Comparison of ENCODE assay signal across 28 cellular contexts in the genomic region with DNA sequence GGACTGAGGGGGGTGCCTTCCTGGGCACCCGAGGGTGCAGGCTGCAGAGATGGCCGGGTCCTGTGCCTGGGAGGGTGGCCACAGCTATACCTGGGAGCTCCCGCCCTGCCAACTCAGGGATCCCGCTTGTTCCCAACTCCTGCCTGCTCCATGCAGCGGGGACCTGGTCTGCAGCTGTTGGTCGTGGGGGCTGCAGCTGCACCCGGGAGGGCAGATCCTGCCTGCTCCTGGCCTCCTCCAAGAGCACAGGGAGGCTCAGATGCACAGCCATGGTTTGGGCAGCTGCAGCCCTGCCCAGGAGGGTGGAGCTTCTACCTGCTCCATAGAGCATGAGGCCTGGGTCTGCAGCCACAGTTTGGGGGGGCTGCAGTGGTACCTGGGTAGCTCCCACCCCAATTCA. TPM values are rescaled to one million over a fixed set of nuclear protein-coding genes. Genes with fewer than 3 reads are reported as not detected.
"Had no signal": no experiment of that assay in that cellular context is flagged by ENCODE, and none has a peak within 500 bp of the region (broad histone marks: within the 10 kb centered on the region; RNA-seq: fewer than 3 reads in every experiment).

No MANE protein-coding gene starts in this region.

- H3K4me3 ChIP-seq: ascending aorta, cardiac muscle cell, Peyer's patch, SJSA1 had no signal

- H3K9me3 Mint-ChIP-seq: activated CD8-positive, alpha-beta T cell treated with anti-CD3 and anti-CD28 coated beads for 36 hours; activated naive CD4-positive, alpha-beta T cell treated with anti-CD3 and anti-CD28 coated beads, Interleukin-2, amount 50 U/mL, for 24 hours; activated T-cell treated with anti-CD3 and anti-CD28 coated beads, Interleukin-2, amount 50 U/mL, for 72 hours; T-helper 1 cell treated with Interleukin-12 subunit alpha and Interleukin-12 subunit beta and Interleukin-4 antibody, amounts not matched to agents 30 μg/mL and 1 μg/mL, for 36 hours had no signal

- H3K27me3 ChIP-seq: ascending aorta, cardiac muscle cell, Peyer's patch, SJSA1 had no signal

- DNase-seq: activated CD4-positive, alpha-beta T cell treated with anti-CD3 and anti-CD28 coated beads for 36 hours; activated CD8-positive, alpha-beta T cell treated with anti-CD3 and anti-CD28 coated beads for 36 hours; activated gamma-delta T cell; activated naive CD4-positive, alpha-beta T cell treated with Interleukin-2 at 50 U/mL for 16 hours; activated T-cell treated with anti-CD3 and anti-CD28 coated beads, Interleukin-2, amount 50 U/mL, for 1 hour; activated T-cell treated with anti-CD3 and anti-CD28 coated beads, Interleukin-2, amount 50 U/mL, for 72 hours; MM.1S; MV-4-11; NCI-H1092; NCI-H1436 treated with DMSO at 0.1 percent for 48 hours; NCI-H1694 treated with DMSO at 0.1 percent for 48 hours; NCI-H2029; NCI-H345; NCI-H524 treated with DMSO at 0.1 percent for 48 hours; Peyer's patch; RPMI8226; SHP77 treated with DMSO at 0.1 percent for 48 hours; SK-N-SH had no signal

- H3K27ac ChIP-seq: ascending aorta, cardiac muscle cell, KMS-11, Peyer's patch, SJSA1 had no signal

- H3K27ac Mint-ChIP-seq: activated CD4-positive, alpha-beta T cell treated with anti-CD3 and anti-CD28 coated beads for 36 hours; activated CD8-positive, alpha-beta T cell treated with anti-CD3 and anti-CD28 coated beads for 36 hours; activated naive CD4-positive, alpha-beta T cell treated with anti-CD3 and anti-CD28 coated beads, Interleukin-2, amount 50 U/mL, for 24 hours; activated T-cell treated with anti-CD3 and anti-CD28 coated beads, Interleukin-2, amount 50 U/mL, for 72 hours; activated T-helper 2 cell treated with anti-CD3 and anti-CD28 coated beads, Interferon-gamma antibody, Interleukin-2, Interleukin-4, amounts not matched to agents 10 μg/mL and 5 μg/mL and 100 μg/mL, durations not matched to agents 14 hours and 24 hours and 36 hours; T-helper 1 cell treated with Interleukin-12 subunit alpha and Interleukin-12 subunit beta and Interleukin-4 antibody, amounts not matched to agents 30 μg/mL and 1 μg/mL, for 36 hours; T-helper 2 cell treated with Interferon-gamma antibody and Interleukin-4, amounts not matched to agents 5 μg/mL and 100 μg/mL, for 36 hours had no signal

- H3K4me1 ChIP-seq: ascending aorta, Peyer's patch, SJSA1 had no signal

- H3K27me3 Mint-ChIP-seq: activated CD4-positive, alpha-beta T cell treated with anti-CD3 and anti-CD28 coated beads for 36 hours; activated CD8-positive, alpha-beta T cell treated with anti-CD3 and anti-CD28 coated beads for 36 hours; activated naive CD4-positive, alpha-beta T cell treated with anti-CD3 and anti-CD28 coated beads, Interleukin-2, amount 50 U/mL, for 24 hours had no signal

- H3K4me1 Mint-ChIP-seq: activated CD4-positive, alpha-beta T cell treated with anti-CD3 and anti-CD28 coated beads for 36 hours; activated naive CD4-positive, alpha-beta T cell treated with anti-CD3 and anti-CD28 coated beads, Interleukin-2, amount 50 U/mL, for 24 hours had no signal

- H3K4me2 ChIP-seq: KMS-11, SK-N-SH had no signal

- H3K9me3 ChIP-seq: ascending aorta, Peyer's patch, SJSA1, SK-N-SH had no signal

- H3K4me3 Mint-ChIP-seq: activated CD4-positive, alpha-beta T cell treated with anti-CD3 and anti-CD28 coated beads for 36 hours; activated CD8-positive, alpha-beta T cell treated with anti-CD3 and anti-CD28 coated beads for 36 hours; activated naive CD4-positive, alpha-beta T cell treated with anti-CD3 and anti-CD28 coated beads, Interleukin-2, amount 50 U/mL, for 24 hours; activated T-cell treated with anti-CD3 and anti-CD28 coated beads, Interleukin-2, amount 50 U/mL, for 72 hours; T-helper 1 cell treated with Interleukin-12 subunit alpha and Interleukin-12 subunit beta and Interleukin-4 antibody, amounts not matched to agents 30 μg/mL and 1 μg/mL, for 36 hours; T-helper 2 cell treated with Interferon-gamma antibody and Interleukin-4, amounts not matched to agents 5 μg/mL and 100 μg/mL, for 36 hours had no signal

- H3K9ac ChIP-seq: KMS-11, SK-N-SH had no signal

- H3K36me3 ChIP-seq: ascending aorta, cardiac muscle cell, Peyer's patch, SJSA1 had no signal

- ATAC-seq: activated CD4-positive, alpha-beta T cell treated with anti-CD3 and anti-CD28 coated beads for 36 hours; activated CD4-positive, CD25-positive, alpha-beta regulatory T cell treated with anti-CD3 and anti-CD28 coated beads, Interleukin-2, amount 50 U/mL, for 24 hours; activated CD8-positive, alpha-beta T cell treated with anti-CD3 and anti-CD28 coated beads for 36 hours; activated T-cell treated with anti-CD3 and anti-CD28 coated beads, Interleukin-2, amount 50 U/mL, for 72 hours had no signal

- H3K36me3 Mint-ChIP-seq: activated naive CD4-positive, alpha-beta T cell treated with anti-CD3 and anti-CD28 coated beads, Interleukin-2, amount 50 U/mL, for 24 hours had no signal

RNA-seq across cellular contexts. Expression of a gene that starts 49.0 kb away (rescaled TPM):
- total RNA-seq: NCI-H460, SJSA1 had no signal
